In the genomic region with DNA sequence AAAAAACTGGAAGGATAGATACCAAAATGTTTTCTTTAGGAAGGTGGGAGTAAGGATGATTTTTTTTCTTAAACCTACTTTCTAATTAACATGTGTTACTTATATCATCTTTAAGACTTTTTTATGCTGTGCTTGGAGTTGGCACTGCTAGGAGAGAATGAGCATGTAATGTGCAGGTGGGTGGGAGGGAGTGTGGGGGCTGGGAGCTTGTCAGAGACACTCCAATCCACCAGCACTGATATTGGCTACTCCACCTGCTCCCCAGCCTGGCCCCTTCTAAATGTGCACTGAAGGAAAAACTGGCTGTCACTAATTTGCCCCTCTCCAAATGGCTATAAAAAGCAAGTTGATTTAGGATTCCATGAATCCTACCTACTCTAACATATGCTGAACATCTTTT, we compare ENCODE assay signal across 20 cellular contexts.
"Had no signal": no experiment of that assay in that cellular context is flagged by ENCODE, and none has a peak within 500 bp of the region (broad histone marks: within the 10 kb centered on the region; RNA-seq: fewer than 3 reads in every experiment).

No MANE protein-coding gene starts in this region.

- ATAC-seq: HepG2 had no signal

- DNase-seq: IMR-90, Karpas-422, KG1, MG63, NCI-H1092 treated with DMSO at 0.1 percent for 48 hours, NCI-H1417 treated with DMSO at 0.1 percent for 48 hours, NCI-H146, NCI-H1694 treated with DMSO at 0.1 percent for 48 hours, NCI-H1930, NCI-H2081, NCI-H2107, NCI-H226, NCI-H446, NCI-H510A, NCI-H524 treated with DMSO at 0.1 percent for 48 hours, NCI-H82, Right ventricle myocardium superior, RPMI8226, SIG-M5 had no signal
